Comparison of ENCODE assay signal across 8 cellular contexts in the genomic region with DNA sequence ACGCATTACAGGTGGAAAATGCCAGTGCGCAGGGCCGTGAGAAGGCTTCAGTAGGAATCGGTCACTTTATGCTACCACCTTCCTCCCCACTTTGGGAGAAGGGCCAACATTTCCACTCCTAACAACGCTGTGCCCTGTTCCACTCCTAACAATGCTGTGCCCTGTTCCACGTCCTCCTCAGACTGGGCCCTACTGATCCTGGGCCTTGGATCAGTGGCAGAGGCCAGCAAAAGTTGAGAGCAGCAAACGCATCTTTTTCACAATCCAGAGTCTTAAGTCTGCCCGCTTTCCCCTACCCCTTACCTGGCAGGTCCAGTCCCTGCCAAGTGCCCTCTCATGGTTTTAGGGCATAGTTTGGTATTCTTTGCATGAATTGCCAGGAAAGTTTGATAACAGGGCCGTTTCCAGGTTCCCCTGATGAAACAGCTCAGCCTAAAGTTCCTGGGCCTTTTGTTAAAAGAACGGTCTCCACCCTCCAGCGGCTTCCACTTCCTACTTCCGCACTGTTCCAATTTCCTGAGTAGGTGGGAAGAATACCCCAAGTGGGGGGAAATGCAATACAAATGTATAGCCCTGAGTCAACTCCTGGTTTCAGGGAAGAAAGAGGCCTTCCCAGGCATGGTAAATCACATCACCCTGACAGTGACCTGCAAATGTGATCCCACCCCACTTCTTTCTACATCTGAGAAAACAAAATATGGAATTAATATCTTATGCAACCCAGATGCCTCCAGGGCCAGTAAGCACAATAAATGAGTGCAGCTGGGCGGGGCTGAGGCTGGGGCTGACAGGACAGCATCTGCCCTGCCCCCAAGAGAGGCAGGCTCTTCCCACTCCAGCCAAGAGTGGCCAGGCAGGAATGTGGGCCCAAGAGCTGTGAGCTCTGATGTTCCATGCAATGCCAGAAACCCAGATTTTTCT. TPM values are rescaled to one million over a fixed set of nuclear protein-coding genes. Genes with fewer than 3 reads are reported as not detected.
DNase-seq lines count a peak whose midpoint lies in the region; ATAC-seq, FAIRE-seq and TF ChIP-seq lines count a peak whose summit lies in the region.

No MANE protein-coding gene starts in this region.

- TF ChIP-seq RAD21 in liver (IDR thresholded peaks at IDR 0.05): no peak

- H3K9me3 ChIP-seq in colonic mucosa: no peaks in the 10 kb centered on the region
- no peaks in the 10 kb centered on the region for H3K9me3 ChIP-seq in liver (ENCODE audit: control insufficient read depth in 4 of 4, low read length in 3 of 4)

- H3K4me1 ChIP-seq in colonic mucosa (peaks cover 21% of the 10 kb centered on the region), liver (ENCODE audit: control insufficient read depth in 4 of 4, insufficient read depth in 4 of 4, low read length in 3 of 4) (peaks cover 6 to 35% (median 15%) of the 10 kb centered on the region in 4 donors)

- ATAC-seq in HG03045 (IDR thresholded peaks at IDR 0.05; ENCODE audit: unreplicated experiment): no peak

- H3K9ac ChIP-seq in colonic mucosa (ENCODE audit: low read depth in 2 of 2, low read length in 2 of 2) (peak overlapping the region; percentile 54 to 67), liver (ENCODE audit: low read depth in 1 of 2, low read length in 2 of 2) (no peak overlapping the region)

- peak; percentile 81 for FAIRE-seq in HTR-8/SVneo (lab: Jason Lieb, UNC)

- H3K27ac ChIP-seq in 22Rv1 (peak overlapping the region; percentile 74), colonic mucosa (peak overlapping the region; percentile 95), liver (ENCODE audit: low read depth in 1 of 2, low read length in 2 of 2) (peak overlapping the region; percentile 72 to 84), temporal lobe (ENCODE audit: low read depth, low read length) (peak overlapping the region; percentile 91)

- 75% methylated on average over 13 of the region's 13 CpGs for WGBS in liver

- H3K27me3 ChIP-seq in colonic mucosa (no peaks in the 10 kb centered on the region), liver (ENCODE audit: control insufficient read depth in 4 of 4, insufficient read depth in 4 of 4, low read length in 3 of 4) (no peaks in the 10 kb centered on the region)

- DNase-seq in HTR-8/SVneo (ENCODE audit: insufficient read length, low spot score) (peak; percentile 82), colonic mucosa (peak; percentile 81), NCI-H526 (lab: John Stamatoyannopoulos, UW) (no peak)
- no peak for DNase-seq in stimulated activated CD4-positive, alpha-beta T cell treated with anti-CD3 and anti-CD28 coated beads, Interleukin-2, amount 100 ng/mL, for 24 hours

- no peak overlapping the region for H3K4me3 ChIP-seq in colonic mucosa
- no peak overlapping the region for H3K4me3 ChIP-seq in liver (ENCODE audit: low read depth in 1 of 3, low read length in 3 of 3)

- TF ChIP-seq CTCF in 22Rv1 (IDR thresholded peaks at IDR 0.05) (no peak), colonic mucosa (IDR thresholded peaks at IDR 0.05) (no peak), liver (IDR thresholded peaks at IDR 0.05; ENCODE audit: low read depth, low read length, missing input control) (no peak)

- intact Hi-C loops in colonic mucosa (cut with DNase I): no loop called here

- H3K36me3 ChIP-seq in colonic mucosa (peaks cover 1% of the 10 kb centered on the region), liver (ENCODE audit: control insufficient read depth in 4 of 4, insufficient read depth in 3 of 4, low read depth in 1 of 4, low read length in 3 of 4) (peaks cover 2 to 20% (median 10%) of the 10 kb centered on the region in 4 donors)

TF ChIP-seq in liver, 16 proteins besides CTCF, POLR2A, EP300 and RAD21:
- TF ChIP-seq GABPA (IDR thresholded peaks at IDR 0.05 in 1 of 2, conservative IDR thresholded peaks at IDR 0.05 in 1 of 2): no peak
- TF ChIP-seq MAX (IDR thresholded peaks at IDR 0.05): no peak
- no peak for TF ChIP-seq HNF4G (IDR thresholded peaks at IDR 0.05)
- peak; percentile 11 for TF ChIP-seq YY1 (IDR thresholded peaks at IDR 0.05)
- TF ChIP-seq JUND (IDR thresholded peaks at IDR 0.05): no peak
- peak; percentile 55 for TF ChIP-seq NR2F2 (IDR thresholded peaks at IDR 0.05)
- TF ChIP-seq HNF4A (conservative IDR thresholded peaks at IDR 0.05): no peak
- no peak for TF ChIP-seq TAF1 (conservative IDR thresholded peaks at IDR 0.05)
- peak; percentile 25 for TF ChIP-seq SP1 (IDR thresholded peaks at IDR 0.05)
TF ChIP-seq in liver: peak in this region for 3.

RNA-seq across cellular contexts. Expression of gene KCTD10, which starts 15.0 kb away (rescaled TPM):
- 10 to 100 TPM; 50.3 to 74.8 TPM for total RNA-seq in colonic mucosa
- total RNA-seq in liver: 10 to 100 TPM in 1 of 2 donors, 1 to 10 TPM in 1; 8.4 to 20.1 TPM
- 10 to 100 TPM in 1 of 2 donors, 1 to 10 TPM in 1; 4.2 to 11.4 TPM for polyA plus RNA-seq in liver
- total RNA-seq in temporal lobe: 39.6 TPM

RNA-seq across cellular contexts. Expression of gene UBE3B, which starts 15.3 kb away (rescaled TPM):
- total RNA-seq in colonic mucosa: 10 to 100 TPM; 44.6 to 52.0 TPM
- total RNA-seq in liver: 10 to 100 TPM; 29.1 to 43.4 TPM
- 10 to 100 TPM in 1 of 2 donors, 1 to 10 TPM in 1; 9.3 to 19.1 TPM for polyA plus RNA-seq in liver
- 21.6 TPM for total RNA-seq in temporal lobe

Comparison
In these comparisons a context has a peak if more than half of its experiments do, and no peak if none do; other contexts are left out.
1. DNase-seq: peak in HTR-8/SVneo (single experiment) and colonic mucosa (single experiment); none in NCI-H526 (0 of 2) and stimulated activated CD4-positive, alpha-beta T cell treated with anti-CD3 and anti-CD28 coated beads, Interleukin-2, amount 100 ng/mL, for 24 hours (0 of 2).
2. H3K9ac ChIP-seq: peak in colonic mucosa (2 of 2); none in liver (0 of 2).
3. Peak in every context shown above with its lines, with median percentiles within 50 percentile points of each other: H3K27ac ChIP-seq.